8 cellular contexts compared by ENCODE assay signal in genomic region chr7:27921081-27921836, GRCh38.
DNase-seq lines count a peak whose midpoint lies in the region; ATAC-seq, FAIRE-seq and TF ChIP-seq lines count a peak whose summit lies in the region.

No MANE protein-coding gene starts in this region.

- H3K4me2 ChIP-seq in GM23338 (0 out of 2 replicates have a peak overlapping the region, but pooled peaks have one; percentile 3), SK-N-SH (peak overlapping the region; percentile 27; the same call in 1 of the 2 replicates), neural progenitor cell (peak overlapping the region; percentile 65)

- H3F3A ChIP-seq in GM23338 (replicated peaks; ENCODE audit: low read depth) (no peaks in the 10 kb centered on the region), SK-N-SH (replicated peaks; ENCODE audit: insufficient read depth) (no peaks in the 10 kb centered on the region), neural progenitor cell (ENCODE audit: low read depth) (no peaks in the 10 kb centered on the region)

- H3K27me3 ChIP-seq in GM23338 (ENCODE audit: insufficient read depth) = no peaks in the 10 kb centered on the region
- no peaks in the 10 kb centered on the region for H3K27me3 ChIP-seq in SK-N-SH (ENCODE audit: insufficient read depth)
- H3K27me3 ChIP-seq in neural progenitor cell = no peaks in the 10 kb centered on the region

- H3K27ac Mint-ChIP-seq in GM23338 = peak overlapping the region; percentile 84
- no peak overlapping the region for H3K27ac Mint-ChIP-seq in neural progenitor cell

- H3K36me3 Mint-ChIP-seq in GM23338 (ENCODE audit: low read depth) (0 out of 3 replicates have a peak, but pooled peaks cover 6% of the 10 kb centered on the region), neural progenitor cell (no peaks in the 10 kb centered on the region)

- TF ChIP-seq RAD21 in SK-N-SH (IDR thresholded peaks at IDR 0.05; ENCODE audit: low read length) = peak; percentile 92

- H3K4me3 ChIP-seq in GM23338 = no peak overlapping the region
- H3K4me3 ChIP-seq in SK-N-SH (ENCODE audit: low read depth in 2 of 2, low read length in 1 of 2) = peak overlapping the region in 1 of 2 experiments; percentile 17; a peak in 1 of 4 replicates
- no peak overlapping the region for H3K4me3 ChIP-seq in neural progenitor cell

- H3K9me2 ChIP-seq in GM23338 (ENCODE audit: insufficient read depth) (peaks cover 3% of the 10 kb centered on the region; the same call in 1 of the 2 replicates), SK-N-SH (no peaks in the 10 kb centered on the region)

- H3K9me3 ChIP-seq in SK-N-SH = no peaks in the 10 kb centered on the region
- no peaks in the 10 kb centered on the region for H3K9me3 ChIP-seq in neural progenitor cell (ENCODE audit: low read depth)

- no peak overlapping the region for H2AFZ ChIP-seq in GM23338
- H2AFZ ChIP-seq in SK-N-SH (ENCODE audit: low read depth) = no peak overlapping the region
- H2AFZ ChIP-seq in neural progenitor cell (replicated peaks) = no peak overlapping the region

- POLR2A ChIA-PET in SK-N-SH (lab: Yijun Ruan, JAX) = no interaction called here

- H3K4me3 Mint-ChIP-seq in GM23338 (no peak overlapping the region), neural progenitor cell (no peak overlapping the region)

- no peaks in the 10 kb centered on the region for H4K20me1 ChIP-seq in GM23338 (replicated peaks; ENCODE audit: insufficient read depth)
- H4K20me1 ChIP-seq in SK-N-SH (ENCODE audit: insufficient read depth) = no peaks in the 10 kb centered on the region
- H4K20me1 ChIP-seq in neural progenitor cell (ENCODE audit: low read depth) = no peaks in the 10 kb centered on the region

- H3K9me3 Mint-ChIP-seq in GM23338 = no peaks in the 10 kb centered on the region
- H3K9me3 Mint-ChIP-seq in neural progenitor cell = peaks cover 2% of the 10 kb centered on the region

- H3K27me3 Mint-ChIP-seq in GM23338 (ENCODE audit: insufficient read depth, low read depth, poor library complexity) (no peaks in the 10 kb centered on the region), neural progenitor cell (ENCODE audit: insufficient read depth, low read depth) (peaks cover 2% of the 10 kb centered on the region)

- 40% methylated on average over 7 of the region's 7 CpGs for WGBS in SK-N-SH (ENCODE audit: low lambda C conversion rate)

- H3K4me1 ChIP-seq in GM23338 (ENCODE audit: insufficient read depth) (peaks cover 21% of the 10 kb centered on the region; the same call in 1 of the 2 replicates), SK-N-SH (ENCODE audit: control insufficient read depth in 1 of 2, insufficient read depth in 2 of 2, low read depth in 1 of 2, low read length in 1 of 2) (peaks cover 0 to 8% of the 10 kb centered on the region in 2 experiments; a peak in 2 of 4 replicates), neural progenitor cell (peaks cover 29% of the 10 kb centered on the region)

- DNase-seq in D721Med (ENCODE audit: insufficient read length, low spot score) (no peak), GM23338 (ENCODE audit: low spot score) (peak; percentile 79), NCI-H1694 (lab: John Stamatoyannopoulos, UW) (peak; percentile 90), SK-N-SH (peak; percentile 73), fibroblast of gingiva (ENCODE audit: low read depth) (peak; percentile 85), neural progenitor cell (ENCODE audit: low spot score) (peak; percentile 80)
- DNase-seq in activated CD4-positive, alpha-beta T cell treated with anti-CD3 and anti-CD28 coated beads, Interleukin-2, amount 50 U/mL, for 48 hours = no peak

- CTCF ChIA-PET in SK-N-SH (lab: Yijun Ruan, JAX) = interaction anchor here (0.6 to 7.4 kb wide), 58 partner anchors 11 to 771 kb away, joined by 3 to 66 read pairs (median 4); partner anchors contain the start of genes HIBADH, HOXA13 and TAX1BP1

- H3K27ac ChIP-seq in GM23338 (ENCODE audit: low read depth) (no peak overlapping the region; the same call in 1 of the 2 replicates), SK-N-SH (ENCODE audit: low read depth in 2 of 2, low read length in 1 of 2) (peak overlapping the region in 1 of 2 experiments; percentile 43; a peak in 1 of 4 replicates), neural progenitor cell (no peak overlapping the region)

- no peak for FAIRE-seq in D721Med (lab: Jason Lieb, UNC)

- TF ChIP-seq EP300 in SK-N-SH (IDR thresholded peaks at IDR 0.05; ENCODE audit: borderline replicate concordance in 1 of 2, low read depth in 1 of 2, low read length in 1 of 2) = no peak

- H3K79me2 ChIP-seq in GM23338 (replicated peaks; ENCODE audit: insufficient read depth) (no peaks in the 10 kb centered on the region; the same call in 1 of the 2 replicates), SK-N-SH (ENCODE audit: insufficient read depth) (no peaks in the 10 kb centered on the region), neural progenitor cell (ENCODE audit: low read depth) (no peaks in the 10 kb centered on the region)

- TF ChIP-seq CTCF in D721Med (IDR thresholded peaks at IDR 0.05; ENCODE audit: insufficient read depth, missing control alignments) (peak; percentile 80), GM23338 (conservative IDR thresholded peaks at IDR 0.05; ENCODE audit: low read depth in 2 of 2) (peak; percentile 60 to 76), SK-N-SH (IDR thresholded peaks at IDR 0.05) (peak; percentile 91), neural progenitor cell (IDR thresholded peaks at IDR 0.05) (peak; percentile 75)

- peak; percentile 86 for ATAC-seq in GM23338
- ATAC-seq in HG02840 (IDR thresholded peaks at IDR 0.05; ENCODE audit: low FRiP score, unreplicated experiment) = no peak

- no peaks in the 10 kb centered on the region for H3K36me3 ChIP-seq in GM23338 (ENCODE audit: insufficient read depth)
- H3K36me3 ChIP-seq in SK-N-SH (replicated peaks in 1 of 2; ENCODE audit: control insufficient read depth in 1 of 2, insufficient read depth in 2 of 2, low read length in 1 of 2) = no peaks in the 10 kb centered on the region
- no peaks in the 10 kb centered on the region for H3K36me3 ChIP-seq in neural progenitor cell

- H3K9ac ChIP-seq in SK-N-SH (no peak overlapping the region), neural progenitor cell (no peak overlapping the region)

- H3K4me1 Mint-ChIP-seq in GM23338 = peaks cover 21% of the 10 kb centered on the region
- peaks cover 12% of the 10 kb centered on the region for H3K4me1 Mint-ChIP-seq in neural progenitor cell

TF ChIP-seq in GM23338, 12 proteins besides CTCF, POLR2A, EP300 and RAD21 (continues in another document):
- TF ChIP-seq EZH2phosphoT487 (IDR thresholded peaks at IDR 0.05; ENCODE audit: unreplicated experiment) (no peak), ZNF114 (CRISPR knock-in tag; IDR thresholded peaks at IDR 0.05) (no peak), NANOG (IDR thresholded peaks at IDR 0.05; ENCODE audit: borderline replicate concordance) (no peak), POLR2AphosphoS5 (IDR thresholded peaks at IDR 0.05; ENCODE audit: low read depth) (no peak), ZNF331 (CRISPR knock-in tag; IDR thresholded peaks at IDR 0.05; ENCODE audit: low read depth) (no peak), EZH2 (IDR thresholded peaks at IDR 0.05; ENCODE audit: low read depth, unreplicated experiment) (no peak)

TF ChIP-seq in SK-N-SH, 30 proteins besides CTCF, POLR2A, EP300 and RAD21 (continues in another document):
- TF ChIP-seq USF2 (IDR thresholded peaks at IDR 0.05; ENCODE audit: borderline replicate concordance, low read depth, low read length) (no peak), GATA2 (CRISPR knock-in tag; IDR thresholded peaks at IDR 0.05) (no peak), RXRA (IDR thresholded peaks at IDR 0.05; ENCODE audit: borderline replicate concordance, low read depth) (no peak), MAX (IDR thresholded peaks at IDR 0.05; ENCODE audit: low read depth) (peak; percentile 52; the same call in 1 of the 2 replicates), REST (IDR thresholded peaks at IDR 0.05; ENCODE audit: low read depth, low read length) (no peak)

Comparison
In these comparisons a context has a peak if more than half of its experiments do, and no peak if none do; other contexts are left out.
1. DNase-seq: peak in GM23338 (single experiment), NCI-H1694 (single experiment), SK-N-SH (single experiment), fibroblast of gingiva (single experiment) and neural progenitor cell (single experiment); none in D721Med (single experiment) and activated CD4-positive, alpha-beta T cell treated with anti-CD3 and anti-CD28 coated beads, Interleukin-2, amount 50 U/mL, for 48 hours (0 of 2).
2. H3K4me2 ChIP-seq: peak in every context shown above with its lines; median percentile 65 in neural progenitor cell; 27 in SK-N-SH; 3 in GM23338.
3. Peak in every context shown above with its lines, with median percentiles within 50 percentile points of each other: CTCF ChIP-seq.